In genomic region chr4:16858275-16858752, GRCh38 we compare ENCODE assay signal across 14 cellular contexts. TPM values are rescaled to one million over a fixed set of nuclear protein-coding genes. Genes with fewer than 3 reads are reported as not detected.
DNase-seq lines count a peak whose midpoint lies in the region; ATAC-seq and TF ChIP-seq lines count a peak whose summit lies in the region.
"Had no signal": no experiment of that assay in that cellular context is flagged by ENCODE, and none has a peak within 500 bp of the region (broad histone marks: within the 10 kb centered on the region; RNA-seq: fewer than 3 reads in every experiment).

No MANE protein-coding gene starts in this region.

- CTCF ChIA-PET in GM10248 (lab: Yijun Ruan, JAX): no interaction called here

- H3K79me2 ChIP-seq in GM23248 (ENCODE audit: insufficient read depth): peaks cover 87% of the 10 kb centered on the region
- no peaks in the 10 kb centered on the region for H3K79me2 ChIP-seq in parathyroid adenoma

- ATAC-seq in left cardiac atrium: peak; percentile 81 to 84
- ATAC-seq in GM19467 (IDR thresholded peaks at IDR 0.05; ENCODE audit: unreplicated experiment): no peak
- ATAC-seq in GM18867 (IDR thresholded peaks at IDR 0.05; ENCODE audit: unreplicated experiment): no peak

- peaks cover 22% of the 10 kb centered on the region for H3K4me1 ChIP-seq in GM23248 (ENCODE audit: insufficient read depth)
- H3K4me1 ChIP-seq in adrenal gland (replicated peaks in 1 of 2): peaks cover 0 to 8% of the 10 kb centered on the region in 2 donors
- H3K4me1 ChIP-seq in parathyroid adenoma: no peaks in the 10 kb centered on the region
- H3K4me1 ChIP-seq: tibial artery had no signal

- 72 to 76% methylated on average over 9 of the region's 9 CpGs for WGBS in GM23248 (ENCODE audit: low coverage in 1 of 2, low lambda C conversion rate in 2 of 2, missing lambda C conversion rate in 2 of 2), 2 experiments
- WGBS in adrenal gland, 4 donors: 59 to 73% (median 64%) methylated on average over 9 of the region's 9 CpGs

- intact Hi-C loops in adrenal gland (cut with DNase I): no loop called here
- intact Hi-C loops in left cardiac atrium (cut with DNase I): no loop called here

- TF ChIP-seq CTCF in adrenal gland (IDR thresholded peaks at IDR 0.05) (no peak), parathyroid adenoma (IDR thresholded peaks at IDR 0.05) (no peak), GM10248 (IDR thresholded peaks at IDR 0.05; ENCODE audit: control extremely low read depth, extremely low read depth, low read depth, missing control alignments) (no peak)

- H3K9ac ChIP-seq in GM23248 (no peak overlapping the region), parathyroid adenoma (no peak overlapping the region)

- H3K27ac ChIP-seq in GM23248 (no peak overlapping the region), adrenal gland (peak overlapping the region in 1 of 5 donors; percentile 38), parathyroid adenoma (peak overlapping the region; percentile 49)
- H3K27ac ChIP-seq: tibial artery had no signal

- no peaks in the 10 kb centered on the region for H3K9me2 ChIP-seq in GM23248 (ENCODE audit: insufficient read depth)

- no peaks in the 10 kb centered on the region for H3K27me3 ChIP-seq in GM23248 (replicated peaks; ENCODE audit: insufficient read depth)
- no peaks in the 10 kb centered on the region for H3K27me3 ChIP-seq in adrenal gland
- no peaks in the 10 kb centered on the region for H3K27me3 ChIP-seq in parathyroid adenoma (ENCODE audit: control insufficient read depth, insufficient read depth, low read length)
- H3K27me3 ChIP-seq: tibial artery had no signal

- no peak for TF ChIP-seq POLR2A in adrenal gland (IDR thresholded peaks at IDR 0.05)

- in situ Hi-C loops in GM23248 (cut with MboI): no loop called here

- H2AFZ ChIP-seq in GM23248 (no peak overlapping the region), parathyroid adenoma (no peak overlapping the region)

- POLR2A ChIA-PET in GM10248 (lab: Yijun Ruan, JAX): no interaction called here

- H3K4me2 ChIP-seq in GM23248 (ENCODE audit: unreplicated experiment) (no peak overlapping the region), parathyroid adenoma (ENCODE audit: low read length) (no peak overlapping the region)

- no peaks in the 10 kb centered on the region for H3K9me3 ChIP-seq in GM23248 (ENCODE audit: low read depth)
- no peaks in the 10 kb centered on the region for H3K9me3 ChIP-seq in adrenal gland (replicated peaks in 1 of 3)
- H3K9me3 ChIP-seq in parathyroid adenoma (ENCODE audit: control insufficient read depth, low read length): no peaks in the 10 kb centered on the region
- H3K9me3 ChIP-seq: tibial artery had no signal

- DNase-seq in GM23248: peak; percentile 32
- DNase-seq in adrenal gland: peak in 5 of 7 donors; percentile 15 to 62 (median 31)
- peak; percentile 67 for DNase-seq in left cardiac atrium
- DNase-seq in cerebellar cortex (ENCODE audit: low spot score): no peak
- DNase-seq in GM10248 (ENCODE audit: extremely low spot score): no peak
- DNase-seq: activated B cell treated with CpG ODN at 0.5 μM for 24 hours; activated T-cell treated with anti-CD3 and anti-CD28 coated beads, Interleukin-2, amount 50 U/mL, for 72 hours; central memory CD4-positive, alpha-beta T cell; DMS79; foreskin fibroblast; tibial artery had no signal

- H3F3A ChIP-seq in GM23248 (ENCODE audit: insufficient read depth): peaks cover 31% of the 10 kb centered on the region

- no peaks in the 10 kb centered on the region for H4K20me1 ChIP-seq in GM23248 (ENCODE audit: insufficient read depth)

- no peak overlapping the region for H3K4me3 ChIP-seq in GM23248
- no peak overlapping the region for H3K4me3 ChIP-seq in adrenal gland
- no peak overlapping the region for H3K4me3 ChIP-seq in parathyroid adenoma (ENCODE audit: low read depth, low read length)
- H3K4me3 ChIP-seq: tibial artery had no signal

- H3K36me3 ChIP-seq in GM23248 (ENCODE audit: low read depth) (no peaks in the 10 kb centered on the region), adrenal gland (replicated peaks in 1 of 2) (no peaks in the 10 kb centered on the region), parathyroid adenoma (ENCODE audit: control insufficient read depth, insufficient read depth, low read length) (no peaks in the 10 kb centered on the region)
- H3K36me3 ChIP-seq: tibial artery had no signal

RNA-seq across cellular contexts. Expression of gene LDB2, which starts 40.1 kb away (rescaled TPM):
- total RNA-seq in GM23248 (2014; rRNA removed; shearing (Covaris generic)): 76.6 and 79.7 TPM in 2 replicates
- polyA plus RNA-seq in GM23248 (2016; fragmentation: Nextera tagmentation; extraction: Ambion mirVana) (48.6 and 52.8 TPM in 2 replicates), adrenal gland (10 to 100 TPM; 17.1 to 33.8 (median 27.6) TPM)
- total RNA-seq in adrenal gland (10 to 100 TPM; 22.6 to 51.1 (median 25.7) TPM), left cardiac atrium (10 to 100 TPM; 30.3 to 45.4 TPM)
- total RNA-seq: activated B cell treated with CpG ODN at 0.5 μM for 24 hours; activated T-cell treated with anti-CD3 and anti-CD28 coated beads, Interleukin-2, amount 50 U/mL, for 72 hours had no signal

Comparison
In these comparisons a context has a peak if more than half of its experiments do, and no peak if none do; other contexts are left out.
1. DNase-seq: peak in GM23248 (single experiment), adrenal gland (5 of 7) and left cardiac atrium (single experiment); none in cerebellar cortex (single experiment) and GM10248 (single experiment).
2. ATAC-seq: peak in left cardiac atrium (2 of 2); none in GM19467 (single experiment) and GM18867 (single experiment).